ENCODE assay signal across 13 cellular contexts in genomic region chr17:44216674-44217073, GRCh38. TPM values are rescaled to one million over a fixed set of nuclear protein-coding genes. Genes with fewer than 3 reads are reported as not detected.
DNase-seq lines count a peak whose midpoint lies in the region; TF ChIP-seq lines count a peak whose summit lies in the region.
"Had no signal": no experiment of that assay in that cellular context is flagged by ENCODE, and none has a peak within 500 bp of the region (broad histone marks: within the 10 kb centered on the region; RNA-seq: fewer than 3 reads in every experiment).

No MANE protein-coding gene starts in this region.

- H3K27ac ChIP-seq in KMS-11 (peak overlapping the region; percentile 96; the same call in 1 of the 2 replicates), neural cell (ENCODE audit: low read length) (no peak overlapping the region)
- H3K27ac ChIP-seq: brain microvascular endothelial cell, pancreas had no signal

- H3K9me3 Mint-ChIP-seq in Calu3 (ENCODE audit: low read depth, unreplicated experiment): no peaks in the 10 kb centered on the region
- H3K9me3 Mint-ChIP-seq in activated T-helper 2 cell treated with anti-CD3 and anti-CD28 coated beads, Interferon-gamma antibody, Interleukin-2, Interleukin-4, amounts not matched to agents 10 μg/mL and 5 μg/mL and 100 μg/mL, durations not matched to agents 14 hours and 24 hours and 36 hours: no peaks in the 10 kb centered on the region

- TF ChIP-seq RAD21 in neural cell (conservative IDR thresholded peaks at IDR 0.05): no peak

- peak overlapping the region; percentile 86 for H3K4me3 Mint-ChIP-seq in Calu3 (ENCODE audit: low read depth, unreplicated experiment)
- H3K4me3 Mint-ChIP-seq in activated T-helper 2 cell treated with anti-CD3 and anti-CD28 coated beads, Interferon-gamma antibody, Interleukin-2, Interleukin-4, amounts not matched to agents 10 μg/mL and 5 μg/mL and 100 μg/mL, durations not matched to agents 14 hours and 24 hours and 36 hours (ENCODE audit: low read depth): peak overlapping the region; percentile 97

- no peaks in the 10 kb centered on the region for H3K9me3 ChIP-seq in neural cell (ENCODE audit: low read length)
- H3K9me3 ChIP-seq: pancreas had no signal

- H4K20me1 ChIP-seq in KMS-11 (ENCODE audit: insufficient read depth): no peaks in the 10 kb centered on the region
- H4K20me1 ChIP-seq in neural cell (ENCODE audit: insufficient read depth): peaks cover 24% of the 10 kb centered on the region

- no peak for TF ChIP-seq EP300 in neural cell (conservative IDR thresholded peaks at IDR 0.05; ENCODE audit: poor library complexity, severe bottlenecking)

- H3K4me1 Mint-ChIP-seq in Calu3 (ENCODE audit: low read depth, unreplicated experiment): peaks cover 17% of the 10 kb centered on the region
- peaks cover 27% of the 10 kb centered on the region for H3K4me1 Mint-ChIP-seq in activated T-helper 2 cell treated with anti-CD3 and anti-CD28 coated beads, Interferon-gamma antibody, Interleukin-2, Interleukin-4, amounts not matched to agents 10 μg/mL and 5 μg/mL and 100 μg/mL, durations not matched to agents 14 hours and 24 hours and 36 hours (ENCODE audit: low read depth)

- no peaks in the 10 kb centered on the region for H3K9me2 ChIP-seq in neural cell (ENCODE audit: insufficient read depth, low read length)

- CTCF ChIA-PET in Calu3 (lab: Charles Lee): interaction anchor here (0.7 to 1.4 kb wide), 2 partner anchors 13 to 15 kb away, joined by 3 to 4 read pairs; no protein-coding TSS in a partner anchor

- BruUV-seq in Calu3 (replicated peaks; lab: Mats Ljungman, UMichigan): no TSS peak

- H3K27me3 Mint-ChIP-seq in Calu3 (ENCODE audit: unreplicated experiment): no peaks in the 10 kb centered on the region
- no peaks in the 10 kb centered on the region for H3K27me3 Mint-ChIP-seq in activated T-helper 2 cell treated with anti-CD3 and anti-CD28 coated beads, Interferon-gamma antibody, Interleukin-2, Interleukin-4, amounts not matched to agents 10 μg/mL and 5 μg/mL and 100 μg/mL, durations not matched to agents 14 hours and 24 hours and 36 hours (ENCODE audit: low read depth)

- H3K36me3 ChIP-seq in KMS-11 (ENCODE audit: insufficient read depth) (peaks cover 9% of the 10 kb centered on the region; the same call in 1 of the 2 replicates), neural cell (ENCODE audit: insufficient read depth, low read length) (peaks cover 19% of the 10 kb centered on the region)

- H3K27ac Mint-ChIP-seq in Calu3 (ENCODE audit: unreplicated experiment): no peak overlapping the region
- peak overlapping the region; percentile 93 for H3K27ac Mint-ChIP-seq in activated T-helper 2 cell treated with anti-CD3 and anti-CD28 coated beads, Interferon-gamma antibody, Interleukin-2, Interleukin-4, amounts not matched to agents 10 μg/mL and 5 μg/mL and 100 μg/mL, durations not matched to agents 14 hours and 24 hours and 36 hours

- H3K4me3 ChIP-seq in KMS-11 (IDR thresholded peaks at IDR 0.05; ENCODE audit: insufficient read depth, low read depth, low read length) (no peak overlapping the region), neural cell (ENCODE audit: low read length) (peak overlapping the region; percentile 97)
- H3K4me3 ChIP-seq: pancreas had no signal

- peaks cover 80% of the 10 kb centered on the region for H3K36me3 Mint-ChIP-seq in Calu3 (ENCODE audit: insufficient read depth, unreplicated experiment)
- H3K36me3 Mint-ChIP-seq in activated T-helper 2 cell treated with anti-CD3 and anti-CD28 coated beads, Interferon-gamma antibody, Interleukin-2, Interleukin-4, amounts not matched to agents 10 μg/mL and 5 μg/mL and 100 μg/mL, durations not matched to agents 14 hours and 24 hours and 36 hours (ENCODE audit: low read depth): peaks cover 58% of the 10 kb centered on the region

- no peaks in the 10 kb centered on the region for H3F3A ChIP-seq in neural cell (ENCODE audit: insufficient read depth, low read length, poor library complexity, severe bottlenecking)

- DNase-seq in Calu3 (no peak), SHP77 treated with DMSO at 0.1 percent for 48 hours (lab: John Stamatoyannopoulos, UW) (no peak), amygdala (lab: John Stamatoyannopoulos, UW) (no peak), NCI-H1417 (lab: John Stamatoyannopoulos, UW) (no peak), AG08396 (ENCODE audit: low spot score) (no peak)
- no peak for DNase-seq in activated T-helper 2 cell treated with anti-CD3 and anti-CD28 coated beads, Interferon-gamma antibody, Interleukin-2, Interleukin-4, amounts not matched to agents 10 μg/mL and 5 μg/mL and 100 μg/mL, durations not matched to agents 14 hours and 24 hours and 36 hours (ENCODE audit: low spot score)
- DNase-seq: brain microvascular endothelial cell, DMS79 treated with DMSO at 0.1 percent for 48 hours, NCI-H187, pancreas had no signal

- H3K9ac ChIP-seq in KMS-11 (peak overlapping the region; percentile 79; the same call in 1 of the 2 replicates), neural cell (ENCODE audit: low read length) (peak overlapping the region; percentile 16)

- H3K79me2 ChIP-seq in KMS-11 (ENCODE audit: insufficient read depth, low read depth) (peaks cover 38% of the 10 kb centered on the region), neural cell (replicated peaks; ENCODE audit: insufficient read depth, low read length) (peaks cover 29% of the 10 kb centered on the region)

- H3K4me1 ChIP-seq in KMS-11 (ENCODE audit: low read depth, poor library complexity, severe bottlenecking): peaks cover 17% of the 10 kb centered on the region

- H3K4me2 ChIP-seq in KMS-11: peak overlapping the region; percentile 81
- H3K4me2 ChIP-seq in neural cell (ENCODE audit: low read length): no peak overlapping the region

- intact Hi-C loops in Calu3 (cut with micrococcal nuclease; ENCODE audit: unreplicated experiment): no loop called here
- intact Hi-C loops in activated T-helper 2 cell treated with anti-CD3 and anti-CD28 coated beads, Interferon-gamma antibody, Interleukin-2, Interleukin-4, amounts not matched to agents 10 μg/mL and 5 μg/mL and 100 μg/mL, durations not matched to agents 14 hours and 24 hours and 36 hours (cut with micrococcal nuclease): no loop called here

- TF ChIP-seq CTCF in Calu3 (IDR thresholded peaks at IDR 0.05; ENCODE audit: unreplicated experiment) (no peak), KMS-11 (conservative IDR thresholded peaks at IDR 0.05; ENCODE audit: low read depth, low read length) (no peak), neural cell (IDR thresholded peaks at IDR 0.05; ENCODE audit: poor library complexity, severe bottlenecking) (no peak)

- no peak overlapping the region for H2AFZ ChIP-seq in KMS-11 (ENCODE audit: low read depth)
- H2AFZ ChIP-seq in neural cell (ENCODE audit: low read depth, low read length): no peak overlapping the region

- no peaks in the 10 kb centered on the region for H3K27me3 ChIP-seq in KMS-11 (ENCODE audit: insufficient read depth, low read depth)
- no peaks in the 10 kb centered on the region for H3K27me3 ChIP-seq in neural cell (ENCODE audit: insufficient read depth, low read depth, low read length)
- H3K27me3 ChIP-seq: brain microvascular endothelial cell, pancreas had no signal

TF ChIP-seq in neural cell, 6 proteins besides CTCF, POLR2A, EP300 and RAD21 (continues in another document):
- TF ChIP-seq POLR2AphosphoS5 (IDR thresholded peaks at IDR 0.05): no peak
- no peak for TF ChIP-seq SMC3 (conservative IDR thresholded peaks at IDR 0.05; ENCODE audit: poor library complexity)
- TF ChIP-seq EZH2 (IDR thresholded peaks at IDR 0.05; ENCODE audit: borderline replicate concordance, insufficient read depth, low read length, poor library complexity, severe bottlenecking): no peak
- TF ChIP-seq TAF1 (IDR thresholded peaks at IDR 0.05; ENCODE audit: low read depth): no peak
- TF ChIP-seq MXI1 (conservative IDR thresholded peaks at IDR 0.05; ENCODE audit: poor library complexity, severe bottlenecking): no peak

RNA-seq across cellular contexts. Expression of gene UBTF, which starts 2.8 kb away (rescaled TPM):
- total RNA-seq in Calu3 (2022): 92.1 and 94.2 TPM in 2 replicates
- total RNA-seq in activated T-helper 2 cell treated with anti-CD3 and anti-CD28 coated beads, Interferon-gamma antibody, Interleukin-2, Interleukin-4, amounts not matched to agents 10 μg/mL and 5 μg/mL and 100 μg/mL, durations not matched to agents 14 hours and 24 hours and 36 hours: 177 and 181 TPM in 2 replicates
- polyA plus RNA-seq in neural cell: 71.7 and 73.8 TPM in 2 replicates
- 105 and 112 TPM in 2 replicates for polyA minus RNA-seq in neural cell

RNA-seq across cellular contexts. Expression of gene ATXN7L3, which starts 17.0 kb away (rescaled TPM):
- total RNA-seq in Calu3 (2022): 93.1 and 112 TPM in 2 replicates
- 107 and 113 TPM in 2 replicates for total RNA-seq in activated T-helper 2 cell treated with anti-CD3 and anti-CD28 coated beads, Interferon-gamma antibody, Interleukin-2, Interleukin-4, amounts not matched to agents 10 μg/mL and 5 μg/mL and 100 μg/mL, durations not matched to agents 14 hours and 24 hours and 36 hours
- 93.5 and 97.2 TPM in 2 replicates for polyA plus RNA-seq in neural cell
- 108 and 109 TPM in 2 replicates for polyA minus RNA-seq in neural cell

RNA-seq across cellular contexts. Expression of gene TMUB2, which starts 29.9 kb away (rescaled TPM):
- 56.0 and 58.8 TPM in 2 replicates for total RNA-seq in Calu3 (2022)
- 20.4 and 20.9 TPM in 2 replicates for total RNA-seq in activated T-helper 2 cell treated with anti-CD3 and anti-CD28 coated beads, Interferon-gamma antibody, Interleukin-2, Interleukin-4, amounts not matched to agents 10 μg/mL and 5 μg/mL and 100 μg/mL, durations not matched to agents 14 hours and 24 hours and 36 hours
- polyA plus RNA-seq in neural cell: 59.9 and 77.4 TPM in 2 replicates
- 30.2 and 31.2 TPM in 2 replicates for polyA minus RNA-seq in neural cell

RNA-seq across cellular contexts. Expression of gene ASB16, which starts 46.2 kb away (rescaled TPM):
- 0.19 TPM in 1 of 2 replicates, not detected in the other for total RNA-seq in Calu3 (2022)
- 0.21 and 0.59 TPM in 2 replicates for total RNA-seq in activated T-helper 2 cell treated with anti-CD3 and anti-CD28 coated beads, Interferon-gamma antibody, Interleukin-2, Interleukin-4, amounts not matched to agents 10 μg/mL and 5 μg/mL and 100 μg/mL, durations not matched to agents 14 hours and 24 hours and 36 hours
- not detected in 2 replicates for polyA plus RNA-seq in neural cell
- not detected in 2 replicates for polyA minus RNA-seq in neural cell
- total RNA-seq: kidney epithelial cell had no signal

RNA-seq across cellular contexts. Expression of gene SLC4A1, which starts 51.3 kb away (rescaled TPM):
- total RNA-seq in Calu3 (2022): not detected in 2 replicates
- not detected in 2 replicates for total RNA-seq in activated T-helper 2 cell treated with anti-CD3 and anti-CD28 coated beads, Interferon-gamma antibody, Interleukin-2, Interleukin-4, amounts not matched to agents 10 μg/mL and 5 μg/mL and 100 μg/mL, durations not matched to agents 14 hours and 24 hours and 36 hours
- polyA plus RNA-seq in neural cell: 0.05 TPM in 1 of 2 replicates, not detected in the other
- polyA minus RNA-seq in neural cell: not detected in 2 replicates
- total RNA-seq: kidney epithelial cell had no signal
- polyA plus RNA-seq: pancreas had no signal
